In the genomic region with DNA sequence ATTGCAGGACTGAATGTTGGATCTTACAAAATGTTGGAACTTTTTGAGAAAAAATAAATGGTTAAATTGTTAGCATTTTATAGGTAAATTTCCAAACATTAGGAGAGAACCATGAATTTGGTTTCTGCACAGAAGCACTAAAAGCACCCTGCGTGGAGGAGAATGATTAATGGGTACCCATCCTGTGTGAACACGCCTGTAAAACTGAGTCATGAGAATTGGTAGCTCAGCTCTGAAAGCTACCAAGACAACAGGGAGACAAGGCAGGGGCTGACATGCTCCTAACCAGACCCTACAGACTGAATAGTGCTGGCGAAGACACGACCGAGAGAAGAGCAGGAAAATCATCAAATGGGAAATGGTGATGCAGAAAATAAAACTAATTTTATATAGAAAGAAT, we compare ENCODE assay signal across 23 cellular contexts. TPM values are rescaled to one million over a fixed set of nuclear protein-coding genes. Genes with fewer than 3 reads are reported as not detected.
DNase-seq lines count a peak whose midpoint lies in the region; ATAC-seq, FAIRE-seq and TF ChIP-seq lines count a peak whose summit lies in the region.
"Had no signal": no experiment of that assay in that cellular context is flagged by ENCODE, and none has a peak within 500 bp of the region (broad histone marks: within the 10 kb centered on the region; RNA-seq: fewer than 3 reads in every experiment).

No MANE protein-coding gene starts in this region.

- no peak overlapping the region for H3K9ac ChIP-seq in fibroblast of lung (ENCODE audit: insufficient read depth, low read length)
- H3K9ac ChIP-seq: KMS-11 had no signal

- H3K27ac Mint-ChIP-seq in progenitor cell of endocrine pancreas: peak overlapping the region; percentile 78
- no peak overlapping the region for H3K27ac Mint-ChIP-seq in T-helper 2 cell treated with Interferon-gamma antibody and Interleukin-4, amounts not matched to agents 5 μg/mL and 100 μg/mL, for 36 hours
- H3K27ac Mint-ChIP-seq: activated CD4-positive, alpha-beta T cell treated with anti-CD3 and anti-CD28 coated beads, Interleukin-2, amount 10 ng/mL, durations not matched to agents 24 days and 14 days had no signal

- H3K4me2 ChIP-seq in fibroblast of lung (ENCODE audit: extremely low read depth, insufficient read depth, low read length): peak overlapping the region; percentile 28
- H3K4me2 ChIP-seq: KMS-11, PC-9 had no signal

- no peaks in the 10 kb centered on the region for H4K20me1 ChIP-seq in fibroblast of lung (ENCODE audit: control insufficient read depth, extremely low read depth, insufficient read depth, low read length)

- no peaks in the 10 kb centered on the region for H3K27me3 ChIP-seq in RWPE2 (ENCODE audit: insufficient read depth, poor library complexity, severe bottlenecking)
- no peaks in the 10 kb centered on the region for H3K27me3 ChIP-seq in fibroblast of lung (ENCODE audit: control insufficient read depth, insufficient read depth, low read length)
- H3K27me3 ChIP-seq: ovary, uterus had no signal

- no peaks in the 10 kb centered on the region for H3K36me3 ChIP-seq in RWPE2 (ENCODE audit: low read depth)
- H3K36me3 ChIP-seq in fibroblast of lung (ENCODE audit: control insufficient read depth, insufficient read depth, low read length): no peaks in the 10 kb centered on the region
- H3K36me3 ChIP-seq: ovary, uterus had no signal

- H3K36me3 Mint-ChIP-seq in progenitor cell of endocrine pancreas (ENCODE audit: insufficient read depth): no peaks in the 10 kb centered on the region
- H3K36me3 Mint-ChIP-seq in T-helper 2 cell treated with Interferon-gamma antibody and Interleukin-4, amounts not matched to agents 5 μg/mL and 100 μg/mL, for 36 hours (ENCODE audit: low read depth): no peaks in the 10 kb centered on the region

- no peak for FAIRE-seq in RCC 7860 (lab: Jason Lieb, UNC)
- FAIRE-seq: colon, TTC549 had no signal

- H3K9me3 Mint-ChIP-seq in progenitor cell of endocrine pancreas (ENCODE audit: low read depth): no peaks in the 10 kb centered on the region
- no peaks in the 10 kb centered on the region for H3K9me3 Mint-ChIP-seq in T-helper 2 cell treated with Interferon-gamma antibody and Interleukin-4, amounts not matched to agents 5 μg/mL and 100 μg/mL, for 36 hours

- H2AFZ ChIP-seq in fibroblast of lung (ENCODE audit: low read length): no peak overlapping the region
- H2AFZ ChIP-seq: PC-9 had no signal

- H3K4me1 Mint-ChIP-seq in progenitor cell of endocrine pancreas (ENCODE audit: low read depth): peaks cover 20% of the 10 kb centered on the region
- no peaks in the 10 kb centered on the region for H3K4me1 Mint-ChIP-seq in T-helper 2 cell treated with Interferon-gamma antibody and Interleukin-4, amounts not matched to agents 5 μg/mL and 100 μg/mL, for 36 hours (ENCODE audit: low read depth)
- H3K4me1 Mint-ChIP-seq: activated CD4-positive, alpha-beta T cell treated with anti-CD3 and anti-CD28 coated beads, Interleukin-2, amount 10 ng/mL, durations not matched to agents 24 days and 14 days had no signal

- peak overlapping the region; percentile 86 for H3K27ac ChIP-seq in RWPE2 (ENCODE audit: poor library complexity, severe bottlenecking)
- peak overlapping the region; percentile 44 for H3K27ac ChIP-seq in fibroblast of lung (ENCODE audit: insufficient read depth, low read length)
- H3K27ac ChIP-seq: KMS-11, ovary, PC-9, uterus had no signal

- no peaks in the 10 kb centered on the region for H3K27me3 Mint-ChIP-seq in progenitor cell of endocrine pancreas
- H3K27me3 Mint-ChIP-seq in T-helper 2 cell treated with Interferon-gamma antibody and Interleukin-4, amounts not matched to agents 5 μg/mL and 100 μg/mL, for 36 hours (ENCODE audit: low read depth): peaks cover 17% of the 10 kb centered on the region

- no peak overlapping the region for H3K4me3 Mint-ChIP-seq in progenitor cell of endocrine pancreas (ENCODE audit: low read depth)
- no peak overlapping the region for H3K4me3 Mint-ChIP-seq in T-helper 2 cell treated with Interferon-gamma antibody and Interleukin-4, amounts not matched to agents 5 μg/mL and 100 μg/mL, for 36 hours
- H3K4me3 Mint-ChIP-seq: activated CD4-positive, alpha-beta T cell treated with anti-CD3 and anti-CD28 coated beads, Interleukin-2, amount 10 ng/mL, durations not matched to agents 24 days and 14 days had no signal

- peak; percentile 49 for ATAC-seq in RWPE2 (ENCODE audit: low read depth)
- ATAC-seq: left ventricle myocardium superior had no signal

- no peak overlapping the region for H3K4me3 ChIP-seq in RWPE2 (ENCODE audit: severe bottlenecking)
- no peak overlapping the region for H3K4me3 ChIP-seq in fibroblast of lung (replicated peaks in 1 of 4; ENCODE audit: control extremely low read depth in 1 of 4, insufficient read depth in 1 of 4, low read depth in 3 of 4, low read length in 4 of 4)
- H3K4me3 ChIP-seq: ovary, PC-9, uterus had no signal

- TF ChIP-seq CTCF in RWPE2 (IDR thresholded peaks at IDR 0.05; ENCODE audit: poor library complexity, severe bottlenecking) (no peak), fibroblast of lung (conservative IDR thresholded peaks at IDR 0.05 in 1 of 2, IDR thresholded peaks at IDR 0.05 in 1 of 2; ENCODE audit: low read depth in 1 of 2, low read length in 2 of 2) (no peak), progenitor cell of endocrine pancreas (IDR thresholded peaks at IDR 0.05; ENCODE audit: unreplicated experiment) (no peak)

- H3K9me3 ChIP-seq in RWPE2 (ENCODE audit: severe bottlenecking): no peaks in the 10 kb centered on the region
- no peaks in the 10 kb centered on the region for H3K9me3 ChIP-seq in fibroblast of lung (ENCODE audit: control insufficient read depth, insufficient read depth, low read depth, low read length)
- H3K9me3 ChIP-seq: ovary, uterus had no signal

- H3K4me1 ChIP-seq in RWPE2 (ENCODE audit: insufficient read depth, poor library complexity, severe bottlenecking) (peaks cover 27% of the 10 kb centered on the region), fibroblast of lung (ENCODE audit: control insufficient read depth, extremely low read depth, insufficient read depth, low read length) (peaks cover 6% of the 10 kb centered on the region)

- H3K79me2 ChIP-seq in fibroblast of lung (ENCODE audit: control insufficient read depth, insufficient read depth, low read length): no peaks in the 10 kb centered on the region

- DNase-seq in ELR (ENCODE audit: low read depth) (peak; percentile 49), RWPE2 (ENCODE audit: low spot score) (no peak), fibroblast of lung (ENCODE audit: low read depth in 2 of 2) (peak in 1 of 2 donors; percentile 33), progenitor cell of endocrine pancreas (ENCODE audit: low spot score, unreplicated experiment) (no peak), SW 1271 (lab: John Stamatoyannopoulos, UW) (no peak), RCC 7860 (ENCODE audit: low spot score) (no peak), NCI-H345 treated with DMSO at 0.1 percent for 48 hours (lab: John Stamatoyannopoulos, UW; ENCODE audit: unreplicated experiment) (no peak)
- DNase-seq in T-helper 2 cell treated with Interferon-gamma antibody and Interleukin-4, amounts not matched to agents 5 μg/mL and 100 μg/mL, for 36 hours (ENCODE audit: low spot score): no peak
- DNase-seq: activated naive CD4-positive, alpha-beta T cell; AML-193; aorta; COR-L47; left ventricle myocardium superior; NCI-H1048; NCI-H82; ovary; stimulated activated CD4-positive, alpha-beta T cell treated with anti-CD3 and anti-CD28 coated beads, Interleukin-2, amount 100 ng/mL, for 48 hours; uterus had no signal

RNA-seq across cellular contexts. Expression of a gene that starts 32.4 kb away (rescaled TPM):
- total RNA-seq in fibroblast of lung (13.6 and 17.3 TPM in 2 replicates), progenitor cell of endocrine pancreas (21.1 and 21.2 TPM in 2 replicates)
- 24.0 and 44.6 TPM in 2 replicates for polyA plus RNA-seq in fibroblast of lung
- 12.4 and 23.1 TPM in 2 replicates for polyA plus RNA-seq in fibroblast of lung (2012)
- polyA minus RNA-seq in fibroblast of lung (ENCODE audit: low replicate concordance): 6.3 and 16.5 TPM in 2 replicates
